10 cellular contexts compared by ENCODE assay signal in genomic region chr7:42097756-42098155, GRCh38.
DNase-seq lines count a peak whose midpoint lies in the region; ATAC-seq and TF ChIP-seq lines count a peak whose summit lies in the region.
"Had no signal": no experiment of that assay in that cellular context is flagged by ENCODE, and none has a peak within 500 bp of the region (broad histone marks: within the 10 kb centered on the region; RNA-seq: fewer than 3 reads in every experiment).

No MANE protein-coding gene starts in this region.

- no peaks in the 10 kb centered on the region for H3K9me3 Mint-ChIP-seq in type B pancreatic cell
- H3K9me3 Mint-ChIP-seq: activated CD4-positive, alpha-beta memory T cell treated with anti-CD3 and anti-CD28 coated beads, Interleukin-2, amount 10 ng/mL, durations not matched to agents 7 days and 5 days; natural killer cell had no signal

- peaks cover 0 to 9% of the 10 kb centered on the region in 2 donors for H3K36me3 ChIP-seq in gastroesophageal sphincter

- H3K27ac Mint-ChIP-seq in type B pancreatic cell: peak overlapping the region; percentile 36
- H3K27ac Mint-ChIP-seq: activated CD4-positive, alpha-beta memory T cell treated with anti-CD3 and anti-CD28 coated beads, Interleukin-2, amount 10 ng/mL, durations not matched to agents 7 days and 5 days; natural killer cell had no signal

- H3K4me3 ChIP-seq in gastroesophageal sphincter: no peak overlapping the region

- DNase-seq in DMS53 (lab: John Stamatoyannopoulos, UW): peak; percentile 62
- DNase-seq in DMS53 treated with DMSO at 0.1 percent for 48 hours (lab: John Stamatoyannopoulos, UW; ENCODE audit: unreplicated experiment): no peak
- DNase-seq in SKM-1 (lab: John Stamatoyannopoulos, UW; ENCODE audit: unreplicated experiment): peak; percentile 64
- DNase-seq in type B pancreatic cell (ENCODE audit: extremely low spot score, unreplicated experiment): no peak
- DNase-seq in NOMO-1 treated with dmso at 0.1 percent for 144 hours (lab: John Stamatoyannopoulos, UW; ENCODE audit: unreplicated experiment): no peak
- DNase-seq: activated CD4-positive, alpha-beta memory T cell treated with anti-CD3 and anti-CD28 coated beads, Interleukin-2, amount 10 ng/mL, durations not matched to agents 7 days and 5 days; natural killer cell had no signal

- peak overlapping the region; percentile 34 to 72 (median 68) for H3K27ac ChIP-seq in gastroesophageal sphincter

- H3K4me1 Mint-ChIP-seq in type B pancreatic cell (ENCODE audit: unreplicated experiment): peaks cover 50% of the 10 kb centered on the region
- H3K4me1 Mint-ChIP-seq: activated CD4-positive, alpha-beta memory T cell treated with anti-CD3 and anti-CD28 coated beads, Interleukin-2, amount 10 ng/mL, durations not matched to agents 7 days and 5 days had no signal

- no peak for TF ChIP-seq POLR2A in gastroesophageal sphincter (IDR thresholded peaks at IDR 0.05)

- ATAC-seq in gastroesophageal sphincter (peak; percentile 49), HG02798 (IDR thresholded peaks at IDR 0.05; ENCODE audit: poor library complexity, unreplicated experiment) (no peak), GM21529 (IDR thresholded peaks at IDR 0.05; ENCODE audit: unreplicated experiment) (no peak)
- ATAC-seq: natural killer cell had no signal

- peak overlapping the region; percentile 61 for H3K4me3 Mint-ChIP-seq in type B pancreatic cell
- H3K4me3 Mint-ChIP-seq: activated CD4-positive, alpha-beta memory T cell treated with anti-CD3 and anti-CD28 coated beads, Interleukin-2, amount 10 ng/mL, durations not matched to agents 7 days and 5 days; natural killer cell had no signal

- H3K4me1 ChIP-seq in gastroesophageal sphincter: peaks cover 3 to 40% (median 16%) of the 10 kb centered on the region in 3 donors

- no peaks in the 10 kb centered on the region for H3K27me3 Mint-ChIP-seq in type B pancreatic cell
- H3K27me3 Mint-ChIP-seq: activated CD4-positive, alpha-beta memory T cell treated with anti-CD3 and anti-CD28 coated beads, Interleukin-2, amount 10 ng/mL, durations not matched to agents 7 days and 5 days had no signal

- TF ChIP-seq EP300 in gastroesophageal sphincter (IDR thresholded peaks at IDR 0.05): no peak

- H3K9me3 ChIP-seq in gastroesophageal sphincter: no peaks in the 10 kb centered on the region

- no peak for TF ChIP-seq CTCF in gastroesophageal sphincter (IDR thresholded peaks at IDR 0.05)
- peak; percentile 64 for TF ChIP-seq CTCF in type B pancreatic cell (conservative IDR thresholded peaks at IDR 0.05)

- WGBS in gastroesophageal sphincter (ENCODE audit: low coverage in 1 of 2), 2 donors: 56 to 72% methylated on average over 2 to 5 of the region's 5 CpGs

- H3K36me3 Mint-ChIP-seq in type B pancreatic cell: peaks cover 33% of the 10 kb centered on the region
- H3K36me3 Mint-ChIP-seq: natural killer cell had no signal

- H3K27me3 ChIP-seq in gastroesophageal sphincter: no peaks in the 10 kb centered on the region

Comparison
In these comparisons a context has a peak if more than half of its experiments do, and no peak if none do; other contexts are left out.
1. DNase-seq: peak in DMS53 (single experiment) and SKM-1 (single experiment); none in DMS53 treated with DMSO at 0.1 percent for 48 hours (single experiment), type B pancreatic cell (single experiment) and NOMO-1 treated with dmso at 0.1 percent for 144 hours (single experiment).